In genomic region chr3:123028233-123028828, GRCh38 we compare ENCODE assay signal across 8 cellular contexts. TPM values are rescaled to one million over a fixed set of nuclear protein-coding genes. Genes with fewer than 3 reads are reported as not detected.
A peak's percentile ranks its signal among the peaks of the same experiment; 100 is the strongest.
DNase-seq lines count a peak whose midpoint lies in the region; ATAC-seq and TF ChIP-seq lines count a peak whose summit lies in the region.

No MANE protein-coding gene starts in this region.

- DNase-seq in AG09319 (ENCODE audit: extremely low read depth, low read depth) (peak; percentile 49), GM19238 (ENCODE audit: insufficient read length, low spot score) (peak; percentile 49), NCI-H2107 (lab: John Stamatoyannopoulos, UW) (peak; percentile 55), WERI-Rb-1 (peak; percentile 59), epidermal melanocyte (ENCODE audit: insufficient read length, low spot score) (peak; percentile 90), thoracic aorta (ENCODE audit: low spot score) (no peak), posterior vena cava (ENCODE audit: low spot score) (no peak)

- ATAC-seq in thoracic aorta (ENCODE audit: insufficient number of reproducible peaks, low FRiP score, low read depth): peak; percentile 48

- no peaks in the 10 kb centered on the region for H3K27me3 ChIP-seq in WERI-Rb-1 (ENCODE audit: insufficient read depth, low read depth, severe bottlenecking)
- no peaks in the 10 kb centered on the region for H3K27me3 ChIP-seq in thoracic aorta (replicated peaks; ENCODE audit: insufficient read depth)

- H3K9me3 ChIP-seq in WERI-Rb-1 (ENCODE audit: severe bottlenecking): no peaks in the 10 kb centered on the region
- no peaks in the 10 kb centered on the region for H3K9me3 ChIP-seq in mesodermal cell (ENCODE audit: control insufficient read depth, low read length)
- H3K9me3 ChIP-seq in thoracic aorta: no peaks in the 10 kb centered on the region

- H3K27ac ChIP-seq in WERI-Rb-1 (peak overlapping the region; percentile 71), mesodermal cell (ENCODE audit: low read depth, low read length, severe bottlenecking) (no peak overlapping the region), thoracic aorta (no peak overlapping the region)

- TF ChIP-seq CTCF in AG09319 (IDR thresholded peaks at IDR 0.05; ENCODE audit: low read depth, low read length) (peak; percentile 60), WERI-Rb-1 (IDR thresholded peaks at IDR 0.05; ENCODE audit: low read depth, low read length) (peak; percentile 40; the same call in 1 of the 2 replicates), thoracic aorta (IDR thresholded peaks at IDR 0.05) (peak; percentile 53)

- WGBS in mesodermal cell (ENCODE audit: insufficient coverage in 2 of 2), 2 experiments: 1 to 4% methylated on average over 16 to 20 of the region's 21 CpGs

- H3K4me1 ChIP-seq in mesodermal cell (ENCODE audit: control insufficient read depth, insufficient read depth, low read length, poor library complexity, severe bottlenecking) (no peaks in the 10 kb centered on the region), thoracic aorta (ENCODE audit: control insufficient read depth in 1 of 2, low read depth in 2 of 2) (peaks cover 15 to 24% of the 10 kb centered on the region in 2 donors)

- H3K4me3 ChIP-seq in WERI-Rb-1 (ENCODE audit: low read depth, low read length): peak overlapping the region; percentile 73
- H3K4me3 ChIP-seq in mesodermal cell (ENCODE audit: extremely low read depth, insufficient read depth, low read length, poor library complexity, severe bottlenecking): peak overlapping the region; percentile 46
- H3K4me3 ChIP-seq in thoracic aorta: peak overlapping the region; percentile 77

- intact Hi-C loops in posterior vena cava (cut with DNase I): loop anchor here (2.0 kb wide), 1 partner anchor 86 kb away; no protein-coding TSS in a partner anchor

- no peaks in the 10 kb centered on the region for H3K36me3 ChIP-seq in WERI-Rb-1
- H3K36me3 ChIP-seq in mesodermal cell (ENCODE audit: control insufficient read depth, insufficient read depth, low read length): no peaks in the 10 kb centered on the region
- no peaks in the 10 kb centered on the region for H3K36me3 ChIP-seq in thoracic aorta

RNA-seq across cellular contexts. Expression of gene SEMA5B, which starts 0.8 kb away (rescaled TPM):
- 18.5 TPM for polyA plus RNA-seq in mesodermal cell (2013, experiment 1 of 2)
- 12.4 TPM for polyA plus RNA-seq in mesodermal cell (2013, experiment 2 of 2)
- total RNA-seq in thoracic aorta (1 to 10 TPM in 1 of 2 donors, under 1 TPM in 1; 0.14 to 3.2 TPM), posterior vena cava (1 to 10 TPM in 1 of 2 donors, under 1 TPM in 1; 0.93 to 1.3 TPM)

RNA-seq across cellular contexts. Expression of gene PDIA5, which starts 38.5 kb away (rescaled TPM):
- polyA plus RNA-seq in mesodermal cell (2013, experiment 1 of 2): 80.7 TPM
- polyA plus RNA-seq in mesodermal cell (2013, experiment 2 of 2): 74.0 TPM
- total RNA-seq in thoracic aorta: 10 to 100 TPM; 28.0 to 33.2 TPM
- 10 to 100 TPM; 29.5 to 29.6 TPM for total RNA-seq in posterior vena cava

Comparison
In these comparisons a context has a peak if more than half of its experiments do, and no peak if none do; other contexts are left out.
1. DNase-seq: peak in AG09319 (single experiment), GM19238 (single experiment), NCI-H2107 (single experiment), WERI-Rb-1 (single experiment) and epidermal melanocyte (single experiment); none in thoracic aorta (single experiment) and posterior vena cava (single experiment).
2. Peak in every context shown above with its lines, with median percentiles within 50 percentile points of each other: CTCF ChIP-seq and H3K4me3 ChIP-seq.